ENCODE assay signal across 12 cellular contexts in the genomic region with DNA sequence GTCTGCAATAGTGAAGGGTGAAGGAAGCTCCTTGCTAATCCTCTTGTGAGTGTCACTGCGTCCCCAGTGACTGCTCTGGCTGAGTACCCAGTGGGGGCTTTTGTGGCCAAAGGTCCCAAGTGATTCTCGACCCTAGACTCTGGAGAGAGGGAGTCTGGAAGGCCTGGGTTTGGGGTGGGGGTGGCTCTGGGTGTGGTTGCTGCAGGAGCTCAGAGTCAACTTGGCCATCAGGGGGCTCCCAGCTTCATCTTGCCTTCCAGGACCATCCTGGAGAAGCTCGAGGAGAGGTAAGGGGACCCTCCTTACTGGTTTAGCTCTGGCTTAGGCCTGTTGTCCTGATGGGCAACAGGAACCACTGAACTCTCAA.
A peak's percentile ranks its signal among the peaks of the same experiment; 100 is the strongest.
DNase-seq lines count a peak whose midpoint lies in the region; ATAC-seq and TF ChIP-seq lines count a peak whose summit lies in the region.
"Had no signal": no experiment of that assay in that cellular context is flagged by ENCODE, and none has a peak within 500 bp of the region (broad histone marks: within the 10 kb centered on the region; RNA-seq: fewer than 3 reads in every experiment).

No MANE protein-coding gene starts in this region.

- intact Hi-C loops in dendritic cell treated with granulocyte-macrophage colony-stimulating factor and Interleukin-4, amounts not matched to agents 40 ng/mL and 50 ng/mL, for 4 days (cut with micrococcal nuclease) = loop anchor here (5.0 kb wide), 1 partner anchor 37 kb away; no protein-coding TSS in a partner anchor

- no peaks in the 10 kb centered on the region for H3K27me3 ChIP-seq in MM.1S (replicated peaks; ENCODE audit: insufficient read depth, low read length)
- H3K27me3 ChIP-seq in rectal smooth muscle tissue (ENCODE audit: control insufficient read depth, insufficient read depth, low read length) = no peaks in the 10 kb centered on the region

- H3K27me3 Mint-ChIP-seq in dendritic cell treated with granulocyte-macrophage colony-stimulating factor and Interleukin-4, amounts not matched to agents 40 ng/mL and 50 ng/mL, for 4 days = no peaks in the 10 kb centered on the region
- H3K27me3 Mint-ChIP-seq: brain had no signal

- H3K4me3 Mint-ChIP-seq in dendritic cell treated with granulocyte-macrophage colony-stimulating factor and Interleukin-4, amounts not matched to agents 40 ng/mL and 50 ng/mL, for 4 days = peak overlapping the region; percentile 78
- H3K4me3 Mint-ChIP-seq: brain had no signal

- peaks cover 22% of the 10 kb centered on the region; the same call in 1 of the 2 replicates for H3F3A ChIP-seq in MM.1S (ENCODE audit: insufficient read depth, low read length)

- peak; percentile 27 for TF ChIP-seq CTCF in MM.1S (IDR thresholded peaks at IDR 0.05; ENCODE audit: low read length)

- no peaks in the 10 kb centered on the region for H3K9me3 ChIP-seq in MM.1S (replicated peaks; ENCODE audit: insufficient read depth, low read length)

- no peaks in the 10 kb centered on the region for H3K9me3 Mint-ChIP-seq in dendritic cell treated with granulocyte-macrophage colony-stimulating factor and Interleukin-4, amounts not matched to agents 40 ng/mL and 50 ng/mL, for 4 days

- H3K4me3 ChIP-seq in GM08714 (ENCODE audit: low read length) = peak overlapping the region; percentile 76
- peak overlapping the region; percentile 94 for H3K4me3 ChIP-seq in MM.1S (ENCODE audit: low read length)
- peak overlapping the region; percentile 62 for H3K4me3 ChIP-seq in rectal smooth muscle tissue (ENCODE audit: low read length)
- H3K4me3 ChIP-seq: PC-9 had no signal

- peaks cover 56% of the 10 kb centered on the region for H3K79me2 ChIP-seq in MM.1S (ENCODE audit: low read length)

- H3K27ac Mint-ChIP-seq in dendritic cell treated with granulocyte-macrophage colony-stimulating factor and Interleukin-4, amounts not matched to agents 40 ng/mL and 50 ng/mL, for 4 days = peak overlapping the region; percentile 97

- H4K20me1 ChIP-seq in MM.1S (ENCODE audit: insufficient read depth, low read length) = peaks cover 10% of the 10 kb centered on the region; the same call in 1 of the 2 replicates

- H3K27ac ChIP-seq in MM.1S (ENCODE audit: low read length) = peak overlapping the region; percentile 71; the same call in 1 of the 2 replicates
- H3K27ac ChIP-seq in rectal smooth muscle tissue (ENCODE audit: low read depth, low read length) = no peak overlapping the region
- H3K27ac ChIP-seq: PC-9 had no signal

- H2AFZ ChIP-seq in MM.1S (ENCODE audit: low read length) = peak overlapping the region; percentile 75; the same call in 1 of the 2 replicates
- H2AFZ ChIP-seq: PC-9 had no signal

- H3K9ac ChIP-seq in MM.1S (ENCODE audit: low read length) = peak overlapping the region; percentile 74
- H3K9ac ChIP-seq in rectal smooth muscle tissue (ENCODE audit: low read length) = no peak overlapping the region

- peaks cover 19% of the 10 kb centered on the region for H3K4me1 ChIP-seq in MM.1S (ENCODE audit: low read length)
- no peaks in the 10 kb centered on the region for H3K4me1 ChIP-seq in rectal smooth muscle tissue (ENCODE audit: control insufficient read depth, insufficient read depth, low read length)

- H3K36me3 Mint-ChIP-seq in dendritic cell treated with granulocyte-macrophage colony-stimulating factor and Interleukin-4, amounts not matched to agents 40 ng/mL and 50 ng/mL, for 4 days (ENCODE audit: low read depth) = peaks cover 39% of the 10 kb centered on the region
- H3K36me3 Mint-ChIP-seq: brain had no signal

- H3K4me2 ChIP-seq in MM.1S (ENCODE audit: low read depth, low read length) = peak overlapping the region; percentile 98
- H3K4me2 ChIP-seq: PC-9 had no signal

- H3K9me2 ChIP-seq in MM.1S (replicated peaks; ENCODE audit: insufficient read depth, low read length) = no peaks in the 10 kb centered on the region

- no peak for ATAC-seq in GM21367 (IDR thresholded peaks at IDR 0.05; ENCODE audit: unreplicated experiment)

- H3K4me1 Mint-ChIP-seq in dendritic cell treated with granulocyte-macrophage colony-stimulating factor and Interleukin-4, amounts not matched to agents 40 ng/mL and 50 ng/mL, for 4 days (ENCODE audit: low read depth) = peaks cover 64% of the 10 kb centered on the region

- H3K36me3 ChIP-seq in MM.1S (replicated peaks; ENCODE audit: insufficient read depth, low read length) (no peaks in the 10 kb centered on the region; the same call in 1 of the 2 replicates), rectal smooth muscle tissue (ENCODE audit: control insufficient read depth, insufficient read depth, low read length) (no peaks in the 10 kb centered on the region)

- no peak for DNase-seq in MM.1S
- no peak for DNase-seq in NCI-H1417 treated with DMSO at 0.1 percent for 48 hours (lab: John Stamatoyannopoulos, UW)
- DNase-seq in inferior parietal cortex (ENCODE audit: extremely low spot score) = no peak
- no peak for DNase-seq in OCI-M2 (lab: John Stamatoyannopoulos, UW; ENCODE audit: unreplicated experiment)
- DNase-seq: DMS79, occipital lobe, PC-9 had no signal
